In the genomic region with DNA sequence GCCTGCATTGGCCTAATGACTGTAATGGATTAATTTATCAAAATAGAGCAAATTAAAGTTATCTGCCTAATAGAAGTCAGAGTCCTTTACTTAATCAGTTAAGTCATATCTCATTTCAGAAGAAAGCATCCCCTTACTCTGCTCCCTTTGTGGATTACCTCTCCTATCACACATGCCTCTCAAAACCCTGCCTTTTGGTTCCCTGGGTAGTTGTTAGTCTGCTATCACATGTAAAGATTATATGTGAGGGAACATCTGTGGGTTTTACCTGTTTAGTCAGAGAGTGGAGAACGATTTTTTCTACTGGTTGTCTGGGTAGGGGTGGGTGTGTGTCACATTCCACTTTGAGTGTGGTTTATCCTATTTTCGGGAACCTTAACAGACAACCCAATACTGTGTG, we compare ENCODE assay signal across 12 cellular contexts. TPM values are rescaled to one million over a fixed set of nuclear protein-coding genes. Genes with fewer than 3 reads are reported as not detected.
DNase-seq lines count a peak whose midpoint lies in the region; ATAC-seq and TF ChIP-seq lines count a peak whose summit lies in the region.
"Had no signal": no experiment of that assay in that cellular context is flagged by ENCODE, and none has a peak within 500 bp of the region (broad histone marks: within the 10 kb centered on the region; RNA-seq: fewer than 3 reads in every experiment).

No MANE protein-coding gene starts in this region.

- H3K27me3 Mint-ChIP-seq in chondrocyte (ENCODE audit: low read depth) = no peaks in the 10 kb centered on the region
- H3K27me3 Mint-ChIP-seq in activated CD8-positive, alpha-beta memory T cell treated with anti-CD3 and anti-CD28 coated beads, Interleukin-2, amount 10 ng/mL, durations not matched to agents 7 days and 5 days = no peaks in the 10 kb centered on the region
- peaks cover 3% of the 10 kb centered on the region for H3K27me3 Mint-ChIP-seq in T-helper 2 cell treated with Interferon-gamma antibody and Interleukin-4, amounts not matched to agents 5 μg/mL and 100 μg/mL, for 36 hours (ENCODE audit: low read depth)
- H3K27me3 Mint-ChIP-seq: activated T-helper 17 cell treated with anti-CD3 and anti-CD28 coated beads, Interleukin-2, amount 50 U/mL, for 72 hours had no signal

- peaks cover 50% of the 10 kb centered on the region for H3K4me1 Mint-ChIP-seq in chondrocyte (ENCODE audit: low read depth)
- no peaks in the 10 kb centered on the region for H3K4me1 Mint-ChIP-seq in activated CD8-positive, alpha-beta memory T cell treated with anti-CD3 and anti-CD28 coated beads, Interleukin-2, amount 10 ng/mL, durations not matched to agents 7 days and 5 days
- H3K4me1 Mint-ChIP-seq in T-helper 2 cell treated with Interferon-gamma antibody and Interleukin-4, amounts not matched to agents 5 μg/mL and 100 μg/mL, for 36 hours (ENCODE audit: low read depth) = peaks cover 6% of the 10 kb centered on the region
- H3K4me1 Mint-ChIP-seq: activated T-helper 17 cell treated with anti-CD3 and anti-CD28 coated beads, Interleukin-2, amount 50 U/mL, for 72 hours had no signal

- peak; percentile 27 for ATAC-seq in GM18520 (IDR thresholded peaks at IDR 0.05; ENCODE audit: unreplicated experiment)
- ATAC-seq in GM21529 (IDR thresholded peaks at IDR 0.05; ENCODE audit: unreplicated experiment) = peak; percentile 55
- peak; percentile 42 for ATAC-seq in HG03139 (IDR thresholded peaks at IDR 0.05; ENCODE audit: unreplicated experiment)
- ATAC-seq in activated CD8-positive, alpha-beta memory T cell treated with anti-CD3 and anti-CD28 coated beads, Interleukin-2, amount 10 ng/mL, durations not matched to agents 7 days and 5 days = no peak
- ATAC-seq: activated T-helper 17 cell treated with anti-CD3 and anti-CD28 coated beads, Interleukin-2, amount 50 U/mL, for 72 hours; Right ventricle myocardium inferior had no signal

- TF ChIP-seq CTCF in chondrocyte (IDR thresholded peaks at IDR 0.05) = no peak

- DNase-seq in chondrocyte (ENCODE audit: low spot score) (no peak), NCI-H2196 (lab: John Stamatoyannopoulos, UW; ENCODE audit: unreplicated experiment) (no peak), cerebellum (ENCODE audit: low spot score) (no peak)
- DNase-seq in activated CD8-positive, alpha-beta memory T cell treated with anti-CD3 and anti-CD28 coated beads, Interleukin-2, amount 10 ng/mL, durations not matched to agents 7 days and 5 days = no peak
- no peak for DNase-seq in T-helper 2 cell treated with Interferon-gamma antibody and Interleukin-4, amounts not matched to agents 5 μg/mL and 100 μg/mL, for 36 hours (ENCODE audit: low spot score)
- DNase-seq: erythroblast, H7 had no signal

- H3K36me3 Mint-ChIP-seq in chondrocyte (ENCODE audit: low read depth) = peaks cover 6% of the 10 kb centered on the region
- no peaks in the 10 kb centered on the region for H3K36me3 Mint-ChIP-seq in activated CD8-positive, alpha-beta memory T cell treated with anti-CD3 and anti-CD28 coated beads, Interleukin-2, amount 10 ng/mL, durations not matched to agents 7 days and 5 days
- H3K36me3 Mint-ChIP-seq in T-helper 2 cell treated with Interferon-gamma antibody and Interleukin-4, amounts not matched to agents 5 μg/mL and 100 μg/mL, for 36 hours (ENCODE audit: low read depth) = no peaks in the 10 kb centered on the region

- H3K27ac Mint-ChIP-seq in chondrocyte (ENCODE audit: unreplicated experiment) = peak overlapping the region; percentile 49
- no peak overlapping the region for H3K27ac Mint-ChIP-seq in activated CD8-positive, alpha-beta memory T cell treated with anti-CD3 and anti-CD28 coated beads, Interleukin-2, amount 10 ng/mL, durations not matched to agents 7 days and 5 days
- H3K27ac Mint-ChIP-seq in T-helper 2 cell treated with Interferon-gamma antibody and Interleukin-4, amounts not matched to agents 5 μg/mL and 100 μg/mL, for 36 hours = no peak overlapping the region
- H3K27ac Mint-ChIP-seq: activated T-helper 17 cell treated with anti-CD3 and anti-CD28 coated beads, Interleukin-2, amount 50 U/mL, for 72 hours had no signal

- H3K9me3 Mint-ChIP-seq in chondrocyte (ENCODE audit: low read depth) = peaks cover 10% of the 10 kb centered on the region
- peaks cover 2% of the 10 kb centered on the region for H3K9me3 Mint-ChIP-seq in activated CD8-positive, alpha-beta memory T cell treated with anti-CD3 and anti-CD28 coated beads, Interleukin-2, amount 10 ng/mL, durations not matched to agents 7 days and 5 days (ENCODE audit: low read depth)
- H3K9me3 Mint-ChIP-seq in T-helper 2 cell treated with Interferon-gamma antibody and Interleukin-4, amounts not matched to agents 5 μg/mL and 100 μg/mL, for 36 hours = peaks cover 7% of the 10 kb centered on the region
- H3K9me3 Mint-ChIP-seq: activated T-helper 17 cell treated with anti-CD3 and anti-CD28 coated beads, Interleukin-2, amount 50 U/mL, for 72 hours had no signal

- CTCF ChIA-PET in activated CD8-positive, alpha-beta memory T cell treated with anti-CD3 and anti-CD28 coated beads, Interleukin-2, amount 10 ng/mL, durations not matched to agents 7 days and 5 days (lab: Charles Lee) = no interaction called here

- no peak overlapping the region for H3K4me3 Mint-ChIP-seq in chondrocyte (ENCODE audit: unreplicated experiment)
- H3K4me3 Mint-ChIP-seq in activated CD8-positive, alpha-beta memory T cell treated with anti-CD3 and anti-CD28 coated beads, Interleukin-2, amount 10 ng/mL, durations not matched to agents 7 days and 5 days = no peak overlapping the region
- no peak overlapping the region for H3K4me3 Mint-ChIP-seq in T-helper 2 cell treated with Interferon-gamma antibody and Interleukin-4, amounts not matched to agents 5 μg/mL and 100 μg/mL, for 36 hours
- H3K4me3 Mint-ChIP-seq: activated T-helper 17 cell treated with anti-CD3 and anti-CD28 coated beads, Interleukin-2, amount 50 U/mL, for 72 hours had no signal

RNA-seq across cellular contexts. Expression of a gene that starts 16.4 kb away (rescaled TPM):
- 70.4 to 85.2 TPM (median 74.5 TPM) in 3 replicates for total RNA-seq in chondrocyte
- under 1 TPM; 0.77 to 0.82 TPM for total RNA-seq in activated CD8-positive, alpha-beta memory T cell treated with anti-CD3 and anti-CD28 coated beads, Interleukin-2, amount 10 ng/mL, durations not matched to agents 7 days and 5 days
- total RNA-seq in cerebellum = 26.6 TPM

Comparison
In these comparisons a context has a peak if more than half of its experiments do, and no peak if none do; other contexts are left out.
1. RNA of a gene that starts 16.4 kb away (total RNA-seq): 70.4 to 85.2 TPM in chondrocyte and 26.6 TPM in cerebellum (single experiment); 0.77 to 0.82 TPM in activated CD8-positive, alpha-beta memory T cell treated with anti-CD3 and anti-CD28 coated beads, Interleukin-2, amount 10 ng/mL, durations not matched to agents 7 days and 5 days; every median in the first group is over 10 times any median in the second.